20 cellular contexts compared by ENCODE assay signal in the genomic region with DNA sequence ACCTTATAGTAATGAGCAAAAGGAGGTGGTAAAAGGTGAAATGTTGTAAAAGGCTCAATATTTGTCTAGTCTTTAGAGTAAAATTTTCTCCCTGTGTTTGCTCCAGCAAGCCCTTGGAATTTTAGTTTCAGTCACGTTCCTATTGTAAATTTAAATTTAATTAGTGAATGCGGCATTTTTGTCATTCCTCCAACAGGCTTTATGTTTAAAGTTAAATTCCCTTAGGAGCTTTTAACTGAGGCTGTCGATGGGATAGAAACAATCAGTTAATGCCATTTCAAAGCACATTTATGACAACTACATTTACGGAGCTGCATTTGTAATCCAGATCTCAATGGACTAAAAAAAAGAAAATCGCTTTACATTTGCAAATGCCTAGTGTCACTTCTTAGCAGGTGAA. TPM values are rescaled to one million over a fixed set of nuclear protein-coding genes. Genes with fewer than 3 reads are reported as not detected.
DNase-seq lines count a peak whose midpoint lies in the region; ATAC-seq and TF ChIP-seq lines count a peak whose summit lies in the region.
"Had no signal": no experiment of that assay in that cellular context is flagged by ENCODE, and none has a peak within 500 bp of the region (broad histone marks: within the 10 kb centered on the region; RNA-seq: fewer than 3 reads in every experiment).

No MANE protein-coding gene starts in this region.

- H3K36me3 Mint-ChIP-seq in activated naive CD8-positive, alpha-beta T cell: no peaks in the 10 kb centered on the region
- no peaks in the 10 kb centered on the region for H3K36me3 Mint-ChIP-seq in activated naive CD8-positive, alpha-beta T cell treated with anti-CD3 and anti-CD28 coated beads, Interleukin-2, amount 50 U/mL, for 24 hours (ENCODE audit: low read depth)
- no peaks in the 10 kb centered on the region for H3K36me3 Mint-ChIP-seq in WTC11
- no peaks in the 10 kb centered on the region for H3K36me3 Mint-ChIP-seq in nephron (ENCODE audit: low read depth)
- H3K36me3 Mint-ChIP-seq in type B pancreatic cell: no peaks in the 10 kb centered on the region
- H3K36me3 Mint-ChIP-seq: naive thymus-derived CD8-positive, alpha-beta T cell had no signal

- H3K4me3 Mint-ChIP-seq in activated naive CD8-positive, alpha-beta T cell: peak overlapping the region; percentile 35
- no peak overlapping the region for H3K4me3 Mint-ChIP-seq in activated naive CD8-positive, alpha-beta T cell treated with anti-CD3 and anti-CD28 coated beads, Interleukin-2, amount 50 U/mL, for 24 hours
- H3K4me3 Mint-ChIP-seq in WTC11: peak overlapping the region; percentile 72
- peak overlapping the region; percentile 77 to 87 (median 85) for H3K4me3 Mint-ChIP-seq in nephron
- peak overlapping the region; percentile 85 for H3K4me3 Mint-ChIP-seq in type B pancreatic cell
- H3K4me3 Mint-ChIP-seq: activated B cell treated with CpG ODN at 0.5 μM for 24 hours had no signal

- ATAC-seq in activated naive CD8-positive, alpha-beta T cell treated with anti-CD3 and anti-CD28 coated beads, Interleukin-2, amount 50 U/mL, for 24 hours: no peak
- ATAC-seq in WTC11 (no peak), GM21786 (IDR thresholded peaks at IDR 0.05; ENCODE audit: unreplicated experiment) (no peak), GM19035 (IDR thresholded peaks at IDR 0.05; ENCODE audit: unreplicated experiment) (no peak)
- ATAC-seq: naive thymus-derived CD8-positive, alpha-beta T cell had no signal

- DNase-seq in activated naive CD8-positive, alpha-beta T cell treated with anti-CD3 and anti-CD28 coated beads, Interleukin-2, amount 50 U/mL, for 24 hours: no peak
- DNase-seq in WTC11 (ENCODE audit: low spot score): no peak
- DNase-seq in type B pancreatic cell (ENCODE audit: extremely low spot score, unreplicated experiment): no peak
- DNase-seq in globus pallidus (ENCODE audit: low spot score): no peak
- DNase-seq: activated B cell treated with CpG ODN at 0.5 μM for 24 hours; effector CD4-positive, alpha-beta T cell; NCI-H1105; NCI-H226 had no signal

- CTCF ChIA-PET in WTC11 (lab: Charles Lee): no interaction called here

- H3K27ac Mint-ChIP-seq in activated naive CD8-positive, alpha-beta T cell: no peak overlapping the region
- no peak overlapping the region for H3K27ac Mint-ChIP-seq in activated naive CD8-positive, alpha-beta T cell treated with anti-CD3 and anti-CD28 coated beads, Interleukin-2, amount 50 U/mL, for 24 hours
- H3K27ac Mint-ChIP-seq in WTC11: no peak overlapping the region
- H3K27ac Mint-ChIP-seq in nephron: peak overlapping the region in 2 of 3 experiments; percentile 20 to 51
- no peak overlapping the region for H3K27ac Mint-ChIP-seq in type B pancreatic cell
- H3K27ac Mint-ChIP-seq: activated B cell treated with CpG ODN at 0.5 μM for 24 hours; naive thymus-derived CD8-positive, alpha-beta T cell had no signal

- TF ChIP-seq CTCF in WTC11 (IDR thresholded peaks at IDR 0.05): no peak
- TF ChIP-seq CTCF in nephron (IDR thresholded peaks at IDR 0.05; ENCODE audit: unreplicated experiment in 3 of 3): no peak
- no peak for TF ChIP-seq CTCF in type B pancreatic cell (conservative IDR thresholded peaks at IDR 0.05)

- H3K4me1 Mint-ChIP-seq in activated naive CD8-positive, alpha-beta T cell (ENCODE audit: low read depth): peaks cover 14% of the 10 kb centered on the region
- peaks cover 14% of the 10 kb centered on the region for H3K4me1 Mint-ChIP-seq in activated naive CD8-positive, alpha-beta T cell treated with anti-CD3 and anti-CD28 coated beads, Interleukin-2, amount 50 U/mL, for 24 hours
- H3K4me1 Mint-ChIP-seq in WTC11: peaks cover 33% of the 10 kb centered on the region
- peaks cover 5% of the 10 kb centered on the region for H3K4me1 Mint-ChIP-seq in nephron
- H3K4me1 Mint-ChIP-seq in type B pancreatic cell (ENCODE audit: unreplicated experiment): peaks cover 6% of the 10 kb centered on the region

- peaks cover 14% of the 10 kb centered on the region for H3K27me3 Mint-ChIP-seq in activated naive CD8-positive, alpha-beta T cell
- peaks cover 34% of the 10 kb centered on the region for H3K27me3 Mint-ChIP-seq in activated naive CD8-positive, alpha-beta T cell treated with anti-CD3 and anti-CD28 coated beads, Interleukin-2, amount 50 U/mL, for 24 hours
- H3K27me3 Mint-ChIP-seq in WTC11 (ENCODE audit: low read depth) (peaks cover 25% of the 10 kb centered on the region), nephron (ENCODE audit: low read depth) (peaks cover 42% of the 10 kb centered on the region), type B pancreatic cell (peaks cover 41% of the 10 kb centered on the region)

- no peaks in the 10 kb centered on the region for H3K9me3 Mint-ChIP-seq in activated naive CD8-positive, alpha-beta T cell (ENCODE audit: low read depth)
- no peaks in the 10 kb centered on the region for H3K9me3 Mint-ChIP-seq in activated naive CD8-positive, alpha-beta T cell treated with anti-CD3 and anti-CD28 coated beads, Interleukin-2, amount 50 U/mL, for 24 hours
- H3K9me3 Mint-ChIP-seq in WTC11 (no peaks in the 10 kb centered on the region), nephron (no peaks in the 10 kb centered on the region), type B pancreatic cell (no peaks in the 10 kb centered on the region)
- H3K9me3 Mint-ChIP-seq: activated B cell treated with CpG ODN at 0.5 μM for 24 hours had no signal

- POLR2A ChIA-PET in WTC11 (lab: Charles Lee): no interaction called here

TF ChIP-seq in WTC11, 78 proteins besides CTCF, POLR2A, EP300 and RAD21:
- TF ChIP-seq RELA (CRISPR knock-in tag; IDR thresholded peaks at IDR 0.05; ENCODE audit: borderline replicate concordance) (no peak), HMGA2 (CRISPR knock-in tag; IDR thresholded peaks at IDR 0.05) (no peak), ZNF281 (CRISPR knock-in tag; IDR thresholded peaks at IDR 0.05) (no peak)
TF ChIP-seq in WTC11: peak in this region for 0.

RNA-seq across cellular contexts. Expression of gene GADL1, which starts 0.9 kb away (rescaled TPM):
- total RNA-seq in WTC11 (2021): 0.05 to 0.18 TPM (median 0.15 TPM) in 3 replicates
- 1.9 and 3.1 TPM in 2 replicates for total RNA-seq in type B pancreatic cell (ENCODE audit: low replicate concordance)
- total RNA-seq: A172; activated B cell treated with CpG ODN at 0.5 μM for 24 hours; epithelial cell of proximal tubule; fibroblast of villous mesenchyme; GM12878; M059J; mesenteric fat pad; naive thymus-derived CD8-positive, alpha-beta T cell; upper lobe of right lung had no signal

Comparison
In these comparisons a context has a peak if more than half of its experiments do, and no peak if none do; other contexts are left out.
1. H3K27ac Mint-ChIP-seq: peak in nephron (2 of 3); none in activated naive CD8-positive, alpha-beta T cell (single experiment), activated naive CD8-positive, alpha-beta T cell treated with anti-CD3 and anti-CD28 coated beads, Interleukin-2, amount 50 U/mL, for 24 hours (single experiment), WTC11 (single experiment) and type B pancreatic cell (single experiment).